Comparison of ENCODE assay signal across 9 cellular contexts in the genomic region with DNA sequence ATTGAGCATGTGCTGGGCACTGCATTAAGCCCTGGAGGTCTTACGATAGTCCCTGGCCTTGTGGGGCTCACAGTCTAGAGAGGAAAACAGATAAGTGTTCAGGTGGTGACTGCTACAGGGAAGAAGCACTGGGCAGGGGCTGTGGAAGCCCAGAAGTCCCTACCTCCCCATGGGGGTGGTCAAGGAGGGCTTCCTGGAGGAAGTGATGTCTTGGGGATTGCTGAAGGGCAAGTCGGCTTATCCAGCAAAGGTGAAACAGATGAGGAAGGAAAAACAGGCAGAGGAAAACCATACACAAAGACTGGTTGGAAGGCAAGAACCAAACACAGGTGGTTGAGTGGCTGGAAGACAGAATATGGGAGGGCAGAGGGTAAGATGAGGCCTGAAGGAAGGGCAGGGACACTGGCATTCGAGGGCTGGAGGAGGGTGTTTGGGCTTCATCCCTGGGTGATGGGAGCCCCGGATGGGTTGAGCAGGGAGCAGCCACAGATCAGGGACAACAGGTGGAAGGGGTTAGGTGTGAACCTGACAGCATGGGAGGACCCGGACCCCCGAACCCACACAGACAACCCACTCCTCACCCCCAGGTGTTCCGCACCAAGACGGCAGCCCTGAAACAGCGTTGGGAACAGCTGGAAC. TPM values are rescaled to one million over a fixed set of nuclear protein-coding genes. Genes with fewer than 3 reads are reported as not detected.
DNase-seq lines count a peak whose midpoint lies in the region; ATAC-seq and TF ChIP-seq lines count a peak whose summit lies in the region.
"Had no signal": no experiment of that assay in that cellular context is flagged by ENCODE, and none has a peak within 500 bp of the region (broad histone marks: within the 10 kb centered on the region; RNA-seq: fewer than 3 reads in every experiment).

No MANE protein-coding gene starts in this region.

- intact Hi-C loops in CD4-positive, alpha-beta T cell (cut with DNase I, micrococcal nuclease), result loop anchor here (1.0 to 10.0 kb wide), 7 partner anchors 16 to 104 kb away; partner anchors contain the start of gene DTX1 (in 1 of the 2)
- intact Hi-C loops in IMR-90 (cut with micrococcal nuclease) (loop anchor here (5.0 kb wide), 1 partner anchor 160 kb away; no protein-coding TSS in a partner anchor), mammary epithelial cell (cut with micrococcal nuclease) (loop anchor here (2.0 kb wide), 1 partner anchor 252 kb away; no protein-coding TSS in a partner anchor)

- H3K23ac ChIP-seq in IMR-90 (ENCODE audit: low read depth, low read length), result no peak overlapping the region

- H3K4me2 ChIP-seq in IMR-90 (ENCODE audit: low read depth, low read length), result no peak overlapping the region; the same call in 1 of the 2 replicates
- peak overlapping the region; percentile 100 for H3K4me2 ChIP-seq in mammary epithelial cell (ENCODE audit: insufficient read depth, low read depth, low read length)

- no peak overlapping the region for H3K14ac ChIP-seq in IMR-90 (replicated peaks; ENCODE audit: low read depth, low read length)

- no peaks in the 10 kb centered on the region for H3K9me3 ChIP-seq in CD4-positive, alpha-beta T cell (ENCODE audit: control insufficient read depth, low read length)
- H3K9me3 ChIP-seq in IMR-90 (ENCODE audit: control insufficient read depth, insufficient read depth, low read length) (no peaks in the 10 kb centered on the region), mammary epithelial cell (replicated peaks; ENCODE audit: insufficient read depth, low read length) (no peaks in the 10 kb centered on the region), SJCRH30 (replicated peaks) (no peaks in the 10 kb centered on the region)

- H4K8ac ChIP-seq in IMR-90 (ENCODE audit: low read depth in 2 of 2, low read length in 2 of 2), result no peak overlapping the region

- H4K20me1 ChIP-seq in IMR-90 (ENCODE audit: insufficient read depth, low read length) (no peaks in the 10 kb centered on the region), mammary epithelial cell (ENCODE audit: insufficient read depth, low read length) (no peaks in the 10 kb centered on the region)

- no peak overlapping the region for H3K27ac ChIP-seq in CD4-positive, alpha-beta T cell (ENCODE audit: low read depth, low read length)
- H3K27ac ChIP-seq in IMR-90 (ENCODE audit: insufficient read depth, low read length) (no peak overlapping the region), mammary epithelial cell (ENCODE audit: insufficient read depth, low read depth, low read length) (no peak overlapping the region), SJCRH30 (no peak overlapping the region)

- H3K18ac ChIP-seq in IMR-90 (ENCODE audit: low read depth, low read length), result no peak overlapping the region

- no peak overlapping the region for H2BK15ac ChIP-seq in IMR-90 (ENCODE audit: low read depth, low read length)

- no peaks in the 10 kb centered on the region for H3K79me1 ChIP-seq in IMR-90 (ENCODE audit: low read depth in 1 of 2, low read length in 2 of 2)

- no peak overlapping the region for H4K91ac ChIP-seq in IMR-90 (ENCODE audit: insufficient read depth, low read depth, low read length)

- DNase-seq in CD4-positive, alpha-beta T cell, result no peak
- DNase-seq in IMR-90, result no peak
- no peak for DNase-seq in mammary epithelial cell
- no peak for DNase-seq in natural killer cell treated with Interleukin-12 subunit alpha and Interleukin-12 subunit beta and Interleukin-15 and Interleukin-18, amount 100 ng/mL, for 72 hours (ENCODE audit: low spot score)
- no peak for DNase-seq in medulla oblongata (ENCODE audit: extremely low spot score)
- no peak for DNase-seq in SJCRH30

- H3K56ac ChIP-seq in IMR-90 (ENCODE audit: extremely low read depth, insufficient read depth, low read length), result no peak overlapping the region

- H2AFZ ChIP-seq in IMR-90 (replicated peaks; ENCODE audit: low read length, poor library complexity) (peak overlapping the region; percentile 91), mammary epithelial cell (ENCODE audit: low read depth, low read length) (peak overlapping the region; percentile 91)

- peaks cover 5% of the 10 kb centered on the region for H3K36me3 Mint-ChIP-seq in CD4-positive, alpha-beta T cell (ENCODE audit: low read depth)
- no peaks in the 10 kb centered on the region for H3K36me3 Mint-ChIP-seq in natural killer cell treated with Interleukin-12 subunit alpha and Interleukin-12 subunit beta and Interleukin-15 and Interleukin-18, amount 100 ng/mL, for 72 hours

- peak overlapping the region; percentile 84 for H3K27ac Mint-ChIP-seq in CD4-positive, alpha-beta T cell
- peak overlapping the region in 1 of 2 donors; percentile 13 for H3K27ac Mint-ChIP-seq in natural killer cell treated with Interleukin-12 subunit alpha and Interleukin-12 subunit beta and Interleukin-15 and Interleukin-18, amount 100 ng/mL, for 72 hours

- no peak overlapping the region for H4K5ac ChIP-seq in IMR-90 (ENCODE audit: low read depth, low read length)

- peaks cover 29% of the 10 kb centered on the region for H3K4me1 Mint-ChIP-seq in CD4-positive, alpha-beta T cell (ENCODE audit: low read depth)
- H3K4me1 Mint-ChIP-seq in natural killer cell treated with Interleukin-12 subunit alpha and Interleukin-12 subunit beta and Interleukin-15 and Interleukin-18, amount 100 ng/mL, for 72 hours (ENCODE audit: low read depth in 2 of 2), result peaks cover 13 to 20% of the 10 kb centered on the region in 2 donors

- no peaks in the 10 kb centered on the region for H3K27me3 Mint-ChIP-seq in CD4-positive, alpha-beta T cell
- H3K27me3 Mint-ChIP-seq in natural killer cell treated with Interleukin-12 subunit alpha and Interleukin-12 subunit beta and Interleukin-15 and Interleukin-18, amount 100 ng/mL, for 72 hours, result peaks cover 15 to 20% of the 10 kb centered on the region in 2 donors

- no peak overlapping the region for H2AK5ac ChIP-seq in IMR-90 (ENCODE audit: low read depth, low read length)

- H3K36me3 ChIP-seq in IMR-90 (ENCODE audit: control insufficient read depth, insufficient read depth, low read length) (no peaks in the 10 kb centered on the region), mammary epithelial cell (ENCODE audit: insufficient read depth, low read length) (no peaks in the 10 kb centered on the region), SJCRH30 (no peaks in the 10 kb centered on the region)

- H3K9ac ChIP-seq in IMR-90 (ENCODE audit: low read depth, low read length) (no peak overlapping the region), mammary epithelial cell (ENCODE audit: insufficient read depth, low read length) (no peak overlapping the region)

- dilution Hi-C loops in IMR-90 (cut with HindIII; ENCODE audit: low sequenced_read_pairs, unreplicated experiment), result no loop called here
- dilution Hi-C loops in mammary epithelial cell (cut with HindIII; ENCODE audit: low sequenced_read_pairs), result loop anchor here (5.0 kb wide), 1 partner anchor 60 kb away; no protein-coding TSS in a partner anchor

- H3K9me3 Mint-ChIP-seq in CD4-positive, alpha-beta T cell, result no peaks in the 10 kb centered on the region
- no peaks in the 10 kb centered on the region for H3K9me3 Mint-ChIP-seq in natural killer cell treated with Interleukin-12 subunit alpha and Interleukin-12 subunit beta and Interleukin-15 and Interleukin-18, amount 100 ng/mL, for 72 hours

- H3K4me3 Mint-ChIP-seq in CD4-positive, alpha-beta T cell, result peak overlapping the region; percentile 89
- H3K4me3 Mint-ChIP-seq in natural killer cell treated with Interleukin-12 subunit alpha and Interleukin-12 subunit beta and Interleukin-15 and Interleukin-18, amount 100 ng/mL, for 72 hours, result peak overlapping the region; percentile 72

- CTCF ChIA-PET in CD4-positive, alpha-beta T cell (lab: Charles Lee), result interaction anchor here (1.0 to 2.1 kb wide), 3 partner anchors 16 to 160 kb away, joined by 5 to 12 read pairs (median 6); partner anchors contain the start of gene RASAL1
- CTCF ChIA-PET in IMR-90 (lab: Yijun Ruan, JAX), result interaction anchor here (1.1 to 1.5 kb wide), 3 partner anchors 13 to 103 kb away, joined by 3 to 8 read pairs (median 4); no protein-coding TSS in a partner anchor
- CTCF ChIA-PET in mammary epithelial cell (lab: Charles Lee; ENCODE audit: low non-redundant PET), result interaction anchor here (0.7 to 1.1 kb wide), 2 partner anchors 159 to 252 kb away, joined by 4 to 9 read pairs; no protein-coding TSS in a partner anchor

- H2BK20ac ChIP-seq in IMR-90 (ENCODE audit: low read depth, low read length), result no peak overlapping the region

- TF ChIP-seq CTCF in CD4-positive, alpha-beta T cell (IDR thresholded peaks at IDR 0.05), result no peak
- TF ChIP-seq CTCF in IMR-90 (conservative IDR thresholded peaks at IDR 0.05; ENCODE audit: low read depth, low read length) (no peak), mammary epithelial cell (conservative IDR thresholded peaks at IDR 0.05 in 1 of 2, IDR thresholded peaks at IDR 0.05 in 1 of 2; ENCODE audit: extremely low read depth in 1 of 2, insufficient read depth in 1 of 2, low read depth in 1 of 2, low read length in 2 of 2) (no peak)

- H2AK9ac ChIP-seq in IMR-90 (replicated peaks; ENCODE audit: low read depth, low read length, poor library complexity), result no peak overlapping the region

- peaks cover 2% of the 10 kb centered on the region; the same call in 1 of the 2 replicates for H3K4me1 ChIP-seq in IMR-90 (ENCODE audit: control insufficient read depth, insufficient read depth, low read length)
- H3K4me1 ChIP-seq in mammary epithelial cell (ENCODE audit: insufficient read depth, low read length), result peaks cover 25% of the 10 kb centered on the region
- no peaks in the 10 kb centered on the region for H3K4me1 ChIP-seq in SJCRH30

- H3K4me3 ChIP-seq in IMR-90 (ENCODE audit: insufficient read depth, low read depth, low read length) (no peak overlapping the region), mammary epithelial cell (replicated peaks in 1 of 3; ENCODE audit: insufficient read depth in 1 of 3, low read depth in 2 of 3, low read length in 3 of 3) (peak overlapping the region; percentile 46 to 60 (median 46)), SJCRH30 (no peak overlapping the region)

- no peak for ATAC-seq in CD4-positive, alpha-beta T cell (ENCODE audit: poor library complexity)
- ATAC-seq in IMR-90 (ENCODE audit: low read depth) (no peak), GM18873 (IDR thresholded peaks at IDR 0.05; ENCODE audit: low FRiP score, unreplicated experiment) (no peak), HG03135 (IDR thresholded peaks at IDR 0.05; ENCODE audit: unreplicated experiment) (no peak)
- ATAC-seq in natural killer cell treated with Interleukin-12 subunit alpha and Interleukin-12 subunit beta and Interleukin-15 and Interleukin-18, amount 100 ng/mL, for 72 hours, result no peak

- 67% methylated on average over 1 of the region's 9 CpGs; no CpG with 5 or more reads in 1 of the 2 experiments for WGBS in IMR-90 (ENCODE audit: extremely low coverage in 2 of 2, insufficient read length in 1 of 2), 2 experiments
- 59% methylated on average over 3 of the region's 9 CpGs for WGBS in mammary epithelial cell (ENCODE audit: low coverage, missing lambda C conversion rate)

- no peak overlapping the region for H2BK120ac ChIP-seq in IMR-90 (ENCODE audit: low read depth, low read length)

- H3K79me2 ChIP-seq in mammary epithelial cell (ENCODE audit: insufficient read depth, low read length), result no peaks in the 10 kb centered on the region

- no peaks in the 10 kb centered on the region for H3K27me3 ChIP-seq in CD4-positive, alpha-beta T cell (ENCODE audit: control insufficient read depth, insufficient read depth, low read length)
- H3K27me3 ChIP-seq in IMR-90 (ENCODE audit: control insufficient read depth, insufficient read depth, low read length), result peaks cover 46% of the 10 kb centered on the region
- no peaks in the 10 kb centered on the region for H3K27me3 ChIP-seq in mammary epithelial cell (ENCODE audit: insufficient read depth, low read length)
- peaks cover 2% of the 10 kb centered on the region; the same call in 1 of the 2 replicates for H3K27me3 ChIP-seq in SJCRH30

- in situ Hi-C loops in IMR-90 (cut with MboI; ENCODE audit: low sequenced_read_pairs), result no loop called here
- in situ Hi-C loops in mammary epithelial cell (cut with MboI; ENCODE audit: low sequenced_read_pairs in 2 of 2), result loop anchor here in 1 of 2 donors (10.0 kb wide), 1 partner anchor 108 kb away; no protein-coding TSS in a partner anchor

- H3K9me1 ChIP-seq in IMR-90 (ENCODE audit: insufficient read depth, low read length), result no peaks in the 10 kb centered on the region

- POLR2A ChIA-PET in CD4-positive, alpha-beta T cell (lab: Charles Lee), result interaction anchor here (0.9 to 1.6 kb wide), 4 partner anchors 32 to 104 kb away, joined by 3 to 6 read pairs (median 3); partner anchors contain the start of gene DDX54
- POLR2A ChIA-PET in IMR-90 (lab: Charles Lee; ENCODE audit: unreplicated experiment), result no interaction called here

- no peak overlapping the region for H2BK5ac ChIP-seq in IMR-90 (ENCODE audit: low read depth, low read length, poor library complexity, severe bottlenecking)

- no peak for TF ChIP-seq POLR2A in IMR-90 (IDR thresholded peaks at IDR 0.05; ENCODE audit: low read depth, low read length)

- TF ChIP-seq RAD21 in IMR-90 (IDR thresholded peaks at IDR 0.05; ENCODE audit: low read length), result no peak

- no peak overlapping the region for H3K4ac ChIP-seq in IMR-90 (ENCODE audit: low read depth, low read length)

- BruUV-seq in IMR-90 (replicated peaks; lab: Mats Ljungman, UMichigan), result no TSS peak
- no TSS peak for BruUV-seq in mammary epithelial cell (replicated peaks; lab: Mats Ljungman, UMichigan)

RNA-seq across cellular contexts. Expression of gene CFAP73, which starts 2.8 kb away (rescaled TPM):
- total RNA-seq in CD4-positive, alpha-beta T cell, result 1 to 10 TPM in 1 of 2 experiments, under 1 TPM in 1; 0.92 to 1.2 TPM
- not detected in 2 replicates for total RNA-seq in IMR-90 (2012; rRNA removed)
- not detected in 2 replicates for polyA plus RNA-seq in IMR-90 (2012; rRNA removed)
- not detected in 2 replicates for polyA plus RNA-seq in IMR-90 (2012; cell fraction: cytosol; rRNA removed)
- polyA plus RNA-seq in IMR-90 (2012; cell fraction: nucleus; rRNA removed; ENCODE audit: low replicate concordance), result not detected in 2 replicates
- not detected for total RNA-seq in mammary epithelial cell
- polyA plus RNA-seq in mammary epithelial cell, result not detected
- not detected for polyA minus RNA-seq in mammary epithelial cell
- under 1 TPM in 1 of 2 donors, not detected in 1; 0.28 TPM for total RNA-seq in natural killer cell treated with Interleukin-12 subunit alpha and Interleukin-12 subunit beta and Interleukin-15 and Interleukin-18, amount 100 ng/mL, for 72 hours
- not detected in 2 replicates for total RNA-seq in SJCRH30 (2014; rRNA removed; shearing (Covaris generic))
- total RNA-seq: epithelial cell of proximal tubule had no signal

RNA-seq across cellular contexts. Expression of gene RASAL1, which starts 16.8 kb away (rescaled TPM):
- total RNA-seq in CD4-positive, alpha-beta T cell, result 1 to 10 TPM; 1.2 to 2.7 TPM
- not detected in 2 replicates for total RNA-seq in IMR-90 (2012; rRNA removed)
- polyA plus RNA-seq in IMR-90 (2012; rRNA removed), result not detected in 2 replicates
- polyA plus RNA-seq in IMR-90 (2012; cell fraction: cytosol; rRNA removed), result not detected in 2 replicates
- polyA plus RNA-seq in IMR-90 (2012; cell fraction: nucleus; rRNA removed; ENCODE audit: low replicate concordance), result not detected in 2 replicates
- total RNA-seq in mammary epithelial cell, result 1 to 10 TPM in 1 of 2 donors, not detected in 1; 4.0 TPM
- polyA plus RNA-seq in mammary epithelial cell, result 0.10 TPM
- not detected for polyA minus RNA-seq in mammary epithelial cell
- total RNA-seq in natural killer cell treated with Interleukin-12 subunit alpha and Interleukin-12 subunit beta and Interleukin-15 and Interleukin-18, amount 100 ng/mL, for 72 hours, result not detected
- total RNA-seq in SJCRH30 (2014; rRNA removed; shearing (Covaris generic)), result not detected in 2 replicates

RNA-seq across cellular contexts. Expression of gene DDX54, which starts 33.0 kb away (rescaled TPM):
- total RNA-seq in CD4-positive, alpha-beta T cell, result 10 to 100 TPM; 56.8 to 61.1 TPM
- total RNA-seq in IMR-90 (2012; rRNA removed) (23.8 and 24.4 TPM in 2 replicates), mammary epithelial cell (10 to 100 TPM; 49.3 to 92.9 TPM)
- polyA plus RNA-seq in IMR-90 (2012; rRNA removed) (47.5 and 55.1 TPM in 2 replicates), mammary epithelial cell (58.6 TPM)
- 33.5 and 54.5 TPM in 2 replicates for polyA plus RNA-seq in IMR-90 (2012; cell fraction: cytosol; rRNA removed)
- 74.8 and 97.8 TPM in 2 replicates for polyA plus RNA-seq in IMR-90 (2012; cell fraction: nucleus; rRNA removed; ENCODE audit: low replicate concordance)
- polyA minus RNA-seq in mammary epithelial cell, result 101 TPM
- 100 to 1,000 TPM in 1 of 2 donors, 10 to 100 TPM in 1; 85.8 to 143 TPM for total RNA-seq in natural killer cell treated with Interleukin-12 subunit alpha and Interleukin-12 subunit beta and Interleukin-15 and Interleukin-18, amount 100 ng/mL, for 72 hours
- total RNA-seq in SJCRH30 (2014; rRNA removed; shearing (Covaris generic)), result 43.7 and 47.6 TPM in 2 replicates

RNA-seq across cellular contexts. Expression of gene RITA1, which starts 33.2 kb away (rescaled TPM):
- 1 to 10 TPM; 2.9 to 3.3 TPM for total RNA-seq in CD4-positive, alpha-beta T cell
- 14.7 and 15.0 TPM in 2 replicates for total RNA-seq in IMR-90 (2012; rRNA removed)
- 14.2 and 15.2 TPM in 2 replicates for polyA plus RNA-seq in IMR-90 (2012; rRNA removed)
- polyA plus RNA-seq in IMR-90 (2012; cell fraction: cytosol; rRNA removed), result 9.9 and 17.3 TPM in 2 replicates
- 7.1 and 9.4 TPM in 2 replicates for polyA plus RNA-seq in IMR-90 (2012; cell fraction: nucleus; rRNA removed; ENCODE audit: low replicate concordance)
- total RNA-seq in mammary epithelial cell, result 10 to 100 TPM; 21.0 to 21.5 TPM
- 16.0 TPM for polyA plus RNA-seq in mammary epithelial cell
- 3.7 TPM for polyA minus RNA-seq in mammary epithelial cell
- 10 to 100 TPM; 19.6 to 27.3 TPM for total RNA-seq in natural killer cell treated with Interleukin-12 subunit alpha and Interleukin-12 subunit beta and Interleukin-15 and Interleukin-18, amount 100 ng/mL, for 72 hours
- total RNA-seq in SJCRH30 (2014; rRNA removed; shearing (Covaris generic)), result 20.2 and 22.0 TPM in 2 replicates

Comparison
In these comparisons a context has a peak if more than half of its experiments do, and no peak if none do; other contexts are left out.
1. H3K4me3 ChIP-seq: peak in mammary epithelial cell (3 of 3); none in IMR-90 (single experiment) and SJCRH30 (single experiment).